In the genomic region with DNA sequence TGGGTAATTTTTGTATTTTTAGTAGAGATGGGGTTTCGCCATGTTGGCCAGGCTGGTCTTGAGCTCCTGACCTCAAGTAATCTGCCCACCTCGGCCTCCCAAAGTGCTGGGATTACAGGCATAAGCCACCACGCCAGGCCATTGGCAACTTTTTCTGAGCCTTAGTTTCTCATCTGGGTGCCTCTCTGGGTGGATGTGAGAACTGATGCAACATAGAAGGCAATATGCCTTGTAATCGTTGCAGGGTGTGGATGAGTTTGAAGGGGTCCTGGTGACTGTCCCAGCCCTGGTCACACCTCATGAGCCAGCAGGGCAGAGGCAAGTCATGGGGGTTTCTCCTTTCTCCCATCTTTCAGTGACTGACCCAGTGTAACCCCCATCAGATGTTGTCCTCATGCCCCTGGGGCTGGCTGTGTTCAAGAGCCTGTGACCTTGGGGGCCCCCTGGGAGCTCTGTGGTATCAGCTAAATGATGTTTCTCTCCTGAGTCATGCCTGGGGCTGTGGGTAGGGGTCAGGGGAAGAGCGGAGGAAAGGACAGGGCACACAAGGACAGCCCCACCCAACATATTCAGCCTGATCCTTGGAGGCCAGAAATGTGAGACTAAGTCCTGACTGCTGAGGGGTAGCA, we compare ENCODE assay signal across 12 cellular contexts. TPM values are rescaled to one million over a fixed set of nuclear protein-coding genes. Genes with fewer than 3 reads are reported as not detected.
DNase-seq lines count a peak whose midpoint lies in the region; ATAC-seq and TF ChIP-seq lines count a peak whose summit lies in the region.
"Had no signal": no experiment of that assay in that cellular context is flagged by ENCODE, and none has a peak within 500 bp of the region (broad histone marks: within the 10 kb centered on the region; RNA-seq: fewer than 3 reads in every experiment).

No MANE protein-coding gene starts in this region.

- no peak overlapping the region for H3K4me3 Mint-ChIP-seq in activated CD8-positive, alpha-beta memory T cell treated with anti-CD3 and anti-CD28 coated beads, Interleukin-2, amount 10 ng/mL, durations not matched to agents 7 days and 5 days
- peak overlapping the region in 3 of 4 donors; percentile 18 to 86 (median 85) for H3K4me3 Mint-ChIP-seq in IgD-negative memory B cell
- H3K4me3 Mint-ChIP-seq in stimulated activated effector memory CD8-positive, alpha-beta T cell treated with anti-CD3 and anti-CD28 coated beads, Interleukin-12 subunit alpha, Interleukin-12 subunit beta, amount 100 ng/mL, for 72 hours: peak overlapping the region; percentile 38
- H3K4me3 Mint-ChIP-seq: activated naive CD4-positive, alpha-beta T cell treated with anti-CD3 and anti-CD28 coated beads, Interleukin-2, amount 50 U/mL, for 24 hours had no signal

- peaks cover 16% of the 10 kb centered on the region for H3K27me3 ChIP-seq in MM.1S (replicated peaks; ENCODE audit: insufficient read depth, low read length)

- ATAC-seq in activated CD8-positive, alpha-beta memory T cell treated with anti-CD3 and anti-CD28 coated beads, Interleukin-2, amount 10 ng/mL, durations not matched to agents 7 days and 5 days: no peak
- ATAC-seq in stimulated activated effector memory CD8-positive, alpha-beta T cell treated with anti-CD3 and anti-CD28 coated beads, Interleukin-12 subunit alpha, Interleukin-12 subunit beta, amount 100 ng/mL, for 72 hours: no peak
- ATAC-seq: heart right ventricle, left ventricle myocardium superior had no signal

- H3K27ac Mint-ChIP-seq in activated CD8-positive, alpha-beta memory T cell treated with anti-CD3 and anti-CD28 coated beads, Interleukin-2, amount 10 ng/mL, durations not matched to agents 7 days and 5 days: no peak overlapping the region
- peak overlapping the region; percentile 16 to 71 (median 39) for H3K27ac Mint-ChIP-seq in IgD-negative memory B cell
- peak overlapping the region; percentile 85 for H3K27ac Mint-ChIP-seq in stimulated activated effector memory CD8-positive, alpha-beta T cell treated with anti-CD3 and anti-CD28 coated beads, Interleukin-12 subunit alpha, Interleukin-12 subunit beta, amount 100 ng/mL, for 72 hours
- H3K27ac Mint-ChIP-seq: activated naive CD4-positive, alpha-beta T cell treated with anti-CD3 and anti-CD28 coated beads, Interleukin-2, amount 50 U/mL, for 24 hours had no signal

- H3F3A ChIP-seq in MM.1S (ENCODE audit: insufficient read depth, low read length): no peaks in the 10 kb centered on the region

- H3K9me2 ChIP-seq in MM.1S (replicated peaks; ENCODE audit: insufficient read depth, low read length): no peaks in the 10 kb centered on the region

- H4K20me1 ChIP-seq in MM.1S (ENCODE audit: insufficient read depth, low read length): no peaks in the 10 kb centered on the region

- peaks cover 24% of the 10 kb centered on the region for H3K4me1 ChIP-seq in MM.1S (ENCODE audit: low read length)

- H3K4me2 ChIP-seq in MM.1S (ENCODE audit: low read depth, low read length): no peak overlapping the region

- peaks cover 19% of the 10 kb centered on the region for H3K27me3 Mint-ChIP-seq in activated CD8-positive, alpha-beta memory T cell treated with anti-CD3 and anti-CD28 coated beads, Interleukin-2, amount 10 ng/mL, durations not matched to agents 7 days and 5 days
- H3K27me3 Mint-ChIP-seq in IgD-negative memory B cell: peaks cover 11% of the 10 kb centered on the region

- no peaks in the 10 kb centered on the region for H3K79me2 ChIP-seq in MM.1S (ENCODE audit: low read length)

- DNase-seq in activated CD8-positive, alpha-beta memory T cell treated with anti-CD3 and anti-CD28 coated beads for 24 hours: peak; percentile 54
- DNase-seq in activated CD8-positive, alpha-beta memory T cell treated with anti-CD3 and anti-CD28 coated beads, Interleukin-2, amount 10 ng/mL, durations not matched to agents 7 days and 5 days: no peak
- peak; percentile 35 to 51 for DNase-seq in cardiac fibroblast (ENCODE audit: low read depth in 2 of 2)
- DNase-seq in stimulated activated effector memory CD8-positive, alpha-beta T cell treated with anti-CD3 and anti-CD28 coated beads, Interleukin-12 subunit alpha, Interleukin-12 subunit beta, amount 100 ng/mL, for 72 hours (ENCODE audit: low spot score in 2 of 2): no peak
- no peak for DNase-seq in MM.1S
- DNase-seq in H4 (ENCODE audit: low spot score): no peak
- no peak for DNase-seq in activated gamma-delta T cell treated with Interleukin-2 at 50 U/mL for 16 hours
- DNase-seq: heart right ventricle, left ventricle myocardium superior, NCI-H226 had no signal

- CTCF ChIA-PET in activated CD8-positive, alpha-beta memory T cell treated with anti-CD3 and anti-CD28 coated beads, Interleukin-2, amount 10 ng/mL, durations not matched to agents 7 days and 5 days (lab: Charles Lee): interaction anchor here (1.1 to 9.3 kb wide), 6 partner anchors 21 to 237 kb away, joined by 3 to 106 read pairs (median 12); a partner anchor contains a TSS

- no peak overlapping the region for H3K27ac ChIP-seq in MM.1S (ENCODE audit: low read length)
- H3K27ac ChIP-seq: heart right ventricle had no signal

- H3K9ac ChIP-seq in MM.1S (ENCODE audit: low read length): no peak overlapping the region

- peaks cover 1% of the 10 kb centered on the region for H3K36me3 Mint-ChIP-seq in activated CD8-positive, alpha-beta memory T cell treated with anti-CD3 and anti-CD28 coated beads, Interleukin-2, amount 10 ng/mL, durations not matched to agents 7 days and 5 days
- no peaks in the 10 kb centered on the region for H3K36me3 Mint-ChIP-seq in IgD-negative memory B cell
- no peaks in the 10 kb centered on the region for H3K36me3 Mint-ChIP-seq in stimulated activated effector memory CD8-positive, alpha-beta T cell treated with anti-CD3 and anti-CD28 coated beads, Interleukin-12 subunit alpha, Interleukin-12 subunit beta, amount 100 ng/mL, for 72 hours
- H3K36me3 Mint-ChIP-seq: activated naive CD4-positive, alpha-beta T cell treated with anti-CD3 and anti-CD28 coated beads, Interleukin-2, amount 50 U/mL, for 24 hours had no signal

- no peaks in the 10 kb centered on the region for H3K9me3 ChIP-seq in MM.1S (replicated peaks; ENCODE audit: insufficient read depth, low read length)
- H3K9me3 ChIP-seq: heart right ventricle had no signal

- H3K9me3 Mint-ChIP-seq in activated CD8-positive, alpha-beta memory T cell treated with anti-CD3 and anti-CD28 coated beads, Interleukin-2, amount 10 ng/mL, durations not matched to agents 7 days and 5 days (ENCODE audit: low read depth): no peaks in the 10 kb centered on the region
- H3K9me3 Mint-ChIP-seq in IgD-negative memory B cell: no peaks in the 10 kb centered on the region
- H3K9me3 Mint-ChIP-seq in stimulated activated effector memory CD8-positive, alpha-beta T cell treated with anti-CD3 and anti-CD28 coated beads, Interleukin-12 subunit alpha, Interleukin-12 subunit beta, amount 100 ng/mL, for 72 hours: no peaks in the 10 kb centered on the region
- H3K9me3 Mint-ChIP-seq: activated naive CD4-positive, alpha-beta T cell treated with anti-CD3 and anti-CD28 coated beads, Interleukin-2, amount 50 U/mL, for 24 hours had no signal

- no peaks in the 10 kb centered on the region for H3K36me3 ChIP-seq in MM.1S (replicated peaks; ENCODE audit: insufficient read depth, low read length)
- H3K36me3 ChIP-seq: heart right ventricle had no signal

- H3K4me1 Mint-ChIP-seq in activated CD8-positive, alpha-beta memory T cell treated with anti-CD3 and anti-CD28 coated beads, Interleukin-2, amount 10 ng/mL, durations not matched to agents 7 days and 5 days: peaks cover 32% of the 10 kb centered on the region
- H3K4me1 Mint-ChIP-seq in IgD-negative memory B cell: peaks cover 30 to 42% (median 33%) of the 10 kb centered on the region in 3 donors
- peaks cover 32% of the 10 kb centered on the region for H3K4me1 Mint-ChIP-seq in stimulated activated effector memory CD8-positive, alpha-beta T cell treated with anti-CD3 and anti-CD28 coated beads, Interleukin-12 subunit alpha, Interleukin-12 subunit beta, amount 100 ng/mL, for 72 hours

- TF ChIP-seq CTCF in cardiac fibroblast (IDR thresholded peaks at IDR 0.05; ENCODE audit: low read depth, low read length) (no peak), MM.1S (IDR thresholded peaks at IDR 0.05; ENCODE audit: low read length) (no peak)

- H3K4me3 ChIP-seq in cardiac fibroblast (replicated peaks in 1 of 2; ENCODE audit: low read depth in 2 of 2, low read length in 2 of 2) (no peak overlapping the region), MM.1S (ENCODE audit: low read length) (no peak overlapping the region)
- H3K4me3 ChIP-seq: heart right ventricle had no signal

- no peak overlapping the region for H2AFZ ChIP-seq in MM.1S (ENCODE audit: low read length)

RNA-seq across cellular contexts. Expression of a gene that starts 3.6 kb away (rescaled TPM):
- 10 to 100 TPM in 1 of 2 experiments, 1 to 10 TPM in 1; 8.3 to 12.4 TPM for total RNA-seq in activated CD8-positive, alpha-beta memory T cell treated with anti-CD3 and anti-CD28 coated beads, Interleukin-2, amount 10 ng/mL, durations not matched to agents 7 days and 5 days
- 3.0 TPM for polyA plus RNA-seq in IgD-negative memory B cell
- 0.85 and 1.6 TPM in 2 replicates for total RNA-seq in H4 (2014; rRNA removed; shearing (Covaris generic))

RNA-seq across cellular contexts. Expression of a gene that starts 55.4 kb away (rescaled TPM):
- 10 to 100 TPM; 23.3 to 41.1 TPM for total RNA-seq in activated CD8-positive, alpha-beta memory T cell treated with anti-CD3 and anti-CD28 coated beads, Interleukin-2, amount 10 ng/mL, durations not matched to agents 7 days and 5 days
- 22.9 TPM for polyA plus RNA-seq in IgD-negative memory B cell
- total RNA-seq in H4 (2014; rRNA removed; shearing (Covaris generic)): 88.5 and 123 TPM in 2 replicates

Comparison
In these comparisons a context has a peak if more than half of its experiments do, and no peak if none do; other contexts are left out.
1. DNase-seq: peak in activated CD8-positive, alpha-beta memory T cell treated with anti-CD3 and anti-CD28 coated beads for 24 hours (single experiment) and cardiac fibroblast (2 of 2); none in activated CD8-positive, alpha-beta memory T cell treated with anti-CD3 and anti-CD28 coated beads, Interleukin-2, amount 10 ng/mL, durations not matched to agents 7 days and 5 days (single experiment), stimulated activated effector memory CD8-positive, alpha-beta T cell treated with anti-CD3 and anti-CD28 coated beads, Interleukin-12 subunit alpha, Interleukin-12 subunit beta, amount 100 ng/mL, for 72 hours (0 of 2), MM.1S (single experiment), H4 (single experiment) and activated gamma-delta T cell treated with Interleukin-2 at 50 U/mL for 16 hours (single experiment).